25 cellular contexts compared by ENCODE assay signal in genomic region chr17:37137906-37138413, GRCh38.
"Had no signal": no experiment of that assay in that cellular context is flagged by ENCODE, and none has a peak within 500 bp of the region (broad histone marks: within the 10 kb centered on the region; RNA-seq: fewer than 3 reads in every experiment).

No MANE protein-coding gene starts in this region.

- H3K36me3 Mint-ChIP-seq: natural killer cell; stimulated activated effector memory CD8-positive, alpha-beta T cell treated with anti-CD3 and anti-CD28 coated beads, Interleukin-12 subunit alpha, Interleukin-12 subunit beta, amount 100 ng/mL, for 72 hours had no signal

- H3K4me1 Mint-ChIP-seq: immature natural killer cell; natural killer cell; stimulated activated effector memory CD8-positive, alpha-beta T cell treated with anti-CD3 and anti-CD28 coated beads, Interleukin-12 subunit alpha, Interleukin-12 subunit beta, amount 100 ng/mL, for 72 hours had no signal

- H3K27ac ChIP-seq: colonic mucosa, esophagus muscularis mucosa, foreskin keratinocyte, gastroesophageal sphincter, lower lobe of right lung, neutrophil, pancreas, right atrium auricular region, stomach, thyroid gland, vagina had no signal

- H3K27me3 ChIP-seq: colonic mucosa, esophagus muscularis mucosa, foreskin keratinocyte, gastroesophageal sphincter, neutrophil, pancreas, right atrium auricular region, stomach, thyroid gland, vagina had no signal

- DNase-seq: colonic mucosa; effector memory CD4-positive, alpha-beta T cell; foreskin keratinocyte; immature natural killer cell; left ventricle myocardium superior; lower lobe of right lung; natural killer cell; pancreas; stimulated activated CD4-positive, alpha-beta T cell treated with anti-CD3 and anti-CD28 coated beads, Interleukin-12 subunit alpha, Interleukin-12 subunit beta, amount 100 ng/mL, for 4 hours; stimulated activated CD4-positive, alpha-beta T cell treated with anti-CD3 and anti-CD28 coated beads, Interleukin-2, amount 100 ng/mL, for 24 hours; stimulated activated CD4-positive, alpha-beta T cell treated with anti-CD3 and anti-CD28 coated beads, Interleukin-4, amount 100 ng/mL, for 24 hours; stimulated activated naive CD4-positive, alpha-beta T cell treated with Interleukin-2 at 50 U/mL for 16 hours; stomach; thyroid gland; trophoblast cell had no signal

- H3K9me3 ChIP-seq: colonic mucosa, esophagus muscularis mucosa, gastroesophageal sphincter, lower lobe of right lung, neutrophil, pancreas, right atrium auricular region, stomach, thyroid gland, vagina had no signal

- H3K4me2 ChIP-seq: smooth muscle cell had no signal

- H3K27ac Mint-ChIP-seq: dendritic cell treated with granulocyte-macrophage colony-stimulating factor and Interleukin-4, amounts not matched to agents 40 ng/mL and 50 ng/mL, for 4 days; immature natural killer cell; natural killer cell; progenitor cell of endocrine pancreas; stimulated activated effector memory CD8-positive, alpha-beta T cell treated with anti-CD3 and anti-CD28 coated beads, Interleukin-12 subunit alpha, Interleukin-12 subunit beta, amount 100 ng/mL, for 72 hours had no signal

- H3K4me3 ChIP-seq: colonic mucosa, esophagus muscularis mucosa, gastroesophageal sphincter, lower lobe of right lung, pancreas, right atrium auricular region, smooth muscle cell, stomach, thyroid gland, vagina had no signal

- H3K4me3 Mint-ChIP-seq: dendritic cell treated with granulocyte-macrophage colony-stimulating factor and Interleukin-4, amounts not matched to agents 40 ng/mL and 50 ng/mL, for 4 days; immature natural killer cell; natural killer cell; stimulated activated effector memory CD8-positive, alpha-beta T cell treated with anti-CD3 and anti-CD28 coated beads, Interleukin-12 subunit alpha, Interleukin-12 subunit beta, amount 100 ng/mL, for 72 hours had no signal

- H3K4me1 ChIP-seq: colonic mucosa, esophagus muscularis mucosa, foreskin keratinocyte, gastroesophageal sphincter, lower lobe of right lung, pancreas, right atrium auricular region, stomach, thyroid gland, vagina had no signal

- H3K9me3 Mint-ChIP-seq: dendritic cell treated with granulocyte-macrophage colony-stimulating factor and Interleukin-4, amounts not matched to agents 40 ng/mL and 50 ng/mL, for 4 days; immature natural killer cell; natural killer cell; stimulated activated effector memory CD8-positive, alpha-beta T cell treated with anti-CD3 and anti-CD28 coated beads, Interleukin-12 subunit alpha, Interleukin-12 subunit beta, amount 100 ng/mL, for 72 hours had no signal

- H3K36me3 ChIP-seq: colonic mucosa, neutrophil, pancreas, right atrium auricular region, thyroid gland had no signal

- ATAC-seq: foreskin keratinocyte; gastroesophageal sphincter; left ventricle myocardium superior; lower lobe of right lung; natural killer cell; pancreas; sciatic nerve; stimulated activated effector memory CD8-positive, alpha-beta T cell treated with anti-CD3 and anti-CD28 coated beads, Interleukin-12 subunit alpha, Interleukin-12 subunit beta, amount 100 ng/mL, for 72 hours had no signal

- H3K27me3 Mint-ChIP-seq: dendritic cell treated with granulocyte-macrophage colony-stimulating factor and Interleukin-4, amounts not matched to agents 40 ng/mL and 50 ng/mL, for 4 days; progenitor cell of endocrine pancreas had no signal
